ENCODE assay signal across 1 cellular context in the genomic region with DNA sequence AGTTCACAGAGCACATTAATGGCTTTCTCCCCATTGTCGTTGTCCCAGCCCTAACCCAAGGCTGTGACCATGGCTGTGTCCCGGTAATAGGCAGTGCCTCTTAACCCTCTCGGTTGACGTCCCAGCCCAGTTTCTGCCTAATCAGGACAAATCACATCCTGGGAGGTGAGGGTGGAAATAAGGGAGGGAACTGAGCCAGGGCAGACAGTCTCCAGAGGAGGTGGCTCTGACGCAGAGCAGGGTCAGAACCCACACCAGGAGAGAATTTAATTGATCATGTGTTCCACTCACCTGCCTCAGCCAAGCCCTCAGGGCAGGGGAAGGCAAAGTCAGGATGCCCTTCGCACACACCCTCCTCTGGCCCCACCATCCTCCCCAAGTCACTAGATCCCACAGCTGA.
TF ChIP-seq lines count a peak whose summit lies in the region.

No MANE protein-coding gene starts in this region.

TF ChIP-seq in H1, 55 proteins besides CTCF, POLR2A, EP300 and RAD21:
- TF ChIP-seq, protein P1, sequence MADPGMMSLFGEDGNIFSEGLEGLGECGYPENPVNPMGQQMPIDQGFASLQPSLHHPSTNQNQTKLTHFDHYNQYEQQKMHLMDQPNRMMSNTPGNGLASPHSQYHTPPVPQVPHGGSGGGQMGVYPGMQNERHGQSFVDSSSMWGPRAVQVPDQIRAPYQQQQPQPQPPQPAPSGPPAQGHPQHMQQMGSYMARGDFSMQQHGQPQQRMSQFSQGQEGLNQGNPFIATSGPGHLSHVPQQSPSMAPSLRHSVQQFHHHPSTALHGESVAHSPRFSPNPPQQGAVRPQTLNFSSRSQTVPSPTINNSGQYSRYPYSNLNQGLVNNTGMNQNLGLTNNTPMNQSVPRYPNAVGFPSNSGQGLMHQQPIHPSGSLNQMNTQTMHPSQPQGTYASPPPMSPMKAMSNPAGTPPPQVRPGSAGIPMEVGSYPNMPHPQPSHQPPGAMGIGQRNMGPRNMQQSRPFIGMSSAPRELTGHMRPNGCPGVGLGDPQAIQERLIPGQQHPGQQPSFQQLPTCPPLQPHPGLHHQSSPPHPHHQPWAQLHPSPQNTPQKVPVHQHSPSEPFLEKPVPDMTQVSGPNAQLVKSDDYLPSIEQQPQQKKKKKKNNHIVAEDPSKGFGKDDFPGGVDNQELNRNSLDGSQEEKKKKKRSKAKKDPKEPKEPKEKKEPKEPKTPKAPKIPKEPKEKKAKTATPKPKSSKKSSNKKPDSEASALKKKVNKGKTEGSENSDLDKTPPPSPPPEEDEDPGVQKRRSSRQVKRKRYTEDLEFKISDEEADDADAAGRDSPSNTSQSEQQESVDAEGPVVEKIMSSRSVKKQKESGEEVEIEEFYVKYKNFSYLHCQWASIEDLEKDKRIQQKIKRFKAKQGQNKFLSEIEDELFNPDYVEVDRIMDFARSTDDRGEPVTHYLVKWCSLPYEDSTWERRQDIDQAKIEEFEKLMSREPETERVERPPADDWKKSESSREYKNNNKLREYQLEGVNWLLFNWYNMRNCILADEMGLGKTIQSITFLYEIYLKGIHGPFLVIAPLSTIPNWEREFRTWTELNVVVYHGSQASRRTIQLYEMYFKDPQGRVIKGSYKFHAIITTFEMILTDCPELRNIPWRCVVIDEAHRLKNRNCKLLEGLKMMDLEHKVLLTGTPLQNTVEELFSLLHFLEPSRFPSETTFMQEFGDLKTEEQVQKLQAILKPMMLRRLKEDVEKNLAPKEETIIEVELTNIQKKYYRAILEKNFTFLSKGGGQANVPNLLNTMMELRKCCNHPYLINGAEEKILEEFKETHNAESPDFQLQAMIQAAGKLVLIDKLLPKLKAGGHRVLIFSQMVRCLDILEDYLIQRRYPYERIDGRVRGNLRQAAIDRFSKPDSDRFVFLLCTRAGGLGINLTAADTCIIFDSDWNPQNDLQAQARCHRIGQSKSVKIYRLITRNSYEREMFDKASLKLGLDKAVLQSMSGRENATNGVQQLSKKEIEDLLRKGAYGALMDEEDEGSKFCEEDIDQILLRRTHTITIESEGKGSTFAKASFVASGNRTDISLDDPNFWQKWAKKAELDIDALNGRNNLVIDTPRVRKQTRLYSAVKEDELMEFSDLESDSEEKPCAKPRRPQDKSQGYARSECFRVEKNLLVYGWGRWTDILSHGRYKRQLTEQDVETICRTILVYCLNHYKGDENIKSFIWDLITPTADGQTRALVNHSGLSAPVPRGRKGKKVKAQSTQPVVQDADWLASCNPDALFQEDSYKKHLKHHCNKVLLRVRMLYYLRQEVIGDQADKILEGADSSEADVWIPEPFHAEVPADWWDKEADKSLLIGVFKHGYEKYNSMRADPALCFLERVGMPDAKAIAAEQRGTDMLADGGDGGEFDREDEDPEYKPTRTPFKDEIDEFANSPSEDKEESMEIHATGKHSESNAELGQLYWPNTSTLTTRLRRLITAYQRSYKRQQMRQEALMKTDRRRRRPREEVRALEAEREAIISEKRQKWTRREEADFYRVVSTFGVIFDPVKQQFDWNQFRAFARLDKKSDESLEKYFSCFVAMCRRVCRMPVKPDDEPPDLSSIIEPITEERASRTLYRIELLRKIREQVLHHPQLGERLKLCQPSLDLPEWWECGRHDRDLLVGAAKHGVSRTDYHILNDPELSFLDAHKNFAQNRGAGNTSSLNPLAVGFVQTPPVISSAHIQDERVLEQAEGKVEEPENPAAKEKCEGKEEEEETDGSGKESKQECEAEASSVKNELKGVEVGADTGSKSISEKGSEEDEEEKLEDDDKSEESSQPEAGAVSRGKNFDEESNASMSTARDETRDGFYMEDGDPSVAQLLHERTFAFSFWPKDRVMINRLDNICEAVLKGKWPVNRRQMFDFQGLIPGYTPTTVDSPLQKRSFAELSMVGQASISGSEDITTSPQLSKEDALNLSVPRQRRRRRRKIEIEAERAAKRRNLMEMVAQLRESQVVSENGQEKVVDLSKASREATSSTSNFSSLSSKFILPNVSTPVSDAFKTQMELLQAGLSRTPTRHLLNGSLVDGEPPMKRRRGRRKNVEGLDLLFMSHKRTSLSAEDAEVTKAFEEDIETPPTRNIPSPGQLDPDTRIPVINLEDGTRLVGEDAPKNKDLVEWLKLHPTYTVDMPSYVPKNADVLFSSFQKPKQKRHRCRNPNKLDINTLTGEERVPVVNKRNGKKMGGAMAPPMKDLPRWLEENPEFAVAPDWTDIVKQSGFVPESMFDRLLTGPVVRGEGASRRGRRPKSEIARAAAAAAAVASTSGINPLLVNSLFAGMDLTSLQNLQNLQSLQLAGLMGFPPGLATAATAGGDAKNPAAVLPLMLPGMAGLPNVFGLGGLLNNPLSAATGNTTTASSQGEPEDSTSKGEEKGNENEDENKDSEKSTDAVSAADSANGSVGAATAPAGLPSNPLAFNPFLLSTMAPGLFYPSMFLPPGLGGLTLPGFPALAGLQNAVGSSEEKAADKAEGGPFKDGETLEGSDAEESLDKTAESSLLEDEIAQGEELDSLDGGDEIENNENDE (IDR thresholded peaks at IDR 0.05; ENCODE audit: insufficient replicate concordance, low read length), result no peak
- no peak for TF ChIP-seq RNF2 (IDR thresholded peaks at IDR 0.05; ENCODE audit: borderline replicate concordance, low read depth, low read length, missing control alignments, poor library complexity, severe bottlenecking)
